ENCODE assay signal across 17 cellular contexts in genomic region chr3:181459516-181459915, GRCh38.
DNase-seq lines count a peak whose midpoint lies in the region; ATAC-seq and TF ChIP-seq lines count a peak whose summit lies in the region.
"Had no signal": no experiment of that assay in that cellular context is flagged by ENCODE, and none has a peak within 500 bp of the region (broad histone marks: within the 10 kb centered on the region; RNA-seq: fewer than 3 reads in every experiment).

No MANE protein-coding gene starts in this region.

- intact Hi-C loops in dorsolateral prefrontal cortex (cut with DNase I): loop anchor here (2.0 to 5.0 kb wide), 5 partner anchors 98 to 241 kb away; no protein-coding TSS in a partner anchor

- H4K20me1 ChIP-seq in OCI-LY1 (ENCODE audit: insufficient read depth, low read length) (no peaks in the 10 kb centered on the region), neural progenitor cell (ENCODE audit: low read depth) (no peaks in the 10 kb centered on the region)
- H4K20me1 ChIP-seq: BLaER1 had no signal

- no peaks in the 10 kb centered on the region for H3K36me3 ChIP-seq in OCI-LY1 (ENCODE audit: insufficient read depth, low read length)
- H3K36me3 ChIP-seq in neural progenitor cell: no peaks in the 10 kb centered on the region
- H3K36me3 ChIP-seq: BLaER1 had no signal

- H3F3A ChIP-seq in OCI-LY1 (ENCODE audit: insufficient read depth, low read length): no peaks in the 10 kb centered on the region
- peaks cover 6% of the 10 kb centered on the region for H3F3A ChIP-seq in neural progenitor cell (ENCODE audit: low read depth)

- H3K27ac ChIP-seq in OCI-LY1 (ENCODE audit: low read depth, low read length, poor library complexity, severe bottlenecking) (peak overlapping the region; percentile 86), dorsolateral prefrontal cortex (peak overlapping the region; percentile 35 to 97 (median 92)), neural progenitor cell (no peak overlapping the region), temporal lobe (ENCODE audit: low read depth, low read length) (peak overlapping the region; percentile 76)
- H3K27ac ChIP-seq: 22Rv1, BLaER1 had no signal

- no peak for ATAC-seq in HG02885 (IDR thresholded peaks at IDR 0.05; ENCODE audit: poor library complexity, unreplicated experiment)
- ATAC-seq in GM19397 (IDR thresholded peaks at IDR 0.05; ENCODE audit: unreplicated experiment): no peak
- ATAC-seq: HepG2 had no signal

- H3K4me1 ChIP-seq in OCI-LY1 (ENCODE audit: insufficient read depth, low read length, severe bottlenecking) (peaks cover 91% of the 10 kb centered on the region), neural progenitor cell (peaks cover 25% of the 10 kb centered on the region)
- H3K4me1 ChIP-seq: Caco-2 had no signal

- H3K36me3 Mint-ChIP-seq in neural progenitor cell: peaks cover 3% of the 10 kb centered on the region
- H3K36me3 Mint-ChIP-seq: CD8-positive, alpha-beta memory T cell had no signal

- no peaks in the 10 kb centered on the region for H3K9me3 Mint-ChIP-seq in neural progenitor cell

- peaks cover 63% of the 10 kb centered on the region for H3K4me1 Mint-ChIP-seq in neural progenitor cell
- H3K4me1 Mint-ChIP-seq: CD8-positive, alpha-beta memory T cell had no signal

- H3K27ac Mint-ChIP-seq in neural progenitor cell: peak overlapping the region; percentile 64
- H3K27ac Mint-ChIP-seq: CD8-positive, alpha-beta memory T cell; HFFc6 had no signal

- H3K4me3 ChIP-seq in OCI-LY1 (ENCODE audit: low read depth, low read length, poor library complexity, severe bottlenecking): no peak overlapping the region
- peak overlapping the region in 5 of 59 donors; percentile 9 to 59 (median 15) for H3K4me3 ChIP-seq in dorsolateral prefrontal cortex
- no peak overlapping the region for H3K4me3 ChIP-seq in neural progenitor cell
- H3K4me3 ChIP-seq: BLaER1 had no signal

- DNase-seq in dorsolateral prefrontal cortex: no peak
- no peak for DNase-seq in neural progenitor cell (ENCODE audit: low spot score)
- no peak for DNase-seq in NCI-H748 treated with DMSO at 0.1 percent for 48 hours (lab: John Stamatoyannopoulos, UW)
- DNase-seq: AML-193; Caco-2; CD8-positive, alpha-beta memory T cell; DND-41; GDM1; HCEC 1CT; HFFc6 had no signal

- no peaks in the 10 kb centered on the region for H3K79me2 ChIP-seq in OCI-LY1 (ENCODE audit: insufficient read depth, low read length)
- no peaks in the 10 kb centered on the region for H3K79me2 ChIP-seq in neural progenitor cell (ENCODE audit: low read depth)

- H2AFZ ChIP-seq in OCI-LY1 (ENCODE audit: low read length) (peak overlapping the region; percentile 21; the same call in 1 of the 2 replicates), neural progenitor cell (replicated peaks) (no peak overlapping the region)

- no peaks in the 10 kb centered on the region for H3K9me2 ChIP-seq in OCI-LY1 (ENCODE audit: low read depth, low read length)

- no peak overlapping the region for H3K4me3 Mint-ChIP-seq in neural progenitor cell
- H3K4me3 Mint-ChIP-seq: CD8-positive, alpha-beta memory T cell; HFFc6 had no signal

- TF ChIP-seq CTCF in OCI-LY1 (IDR thresholded peaks at IDR 0.05; ENCODE audit: low read length) (no peak), dorsolateral prefrontal cortex (IDR thresholded peaks at IDR 0.05 in 54 of 56, conservative IDR thresholded peaks at IDR 0.05 in 2 of 56; ENCODE audit: low read depth in 1 of 56, partially characterized antibody in 56 of 56) (no peak), neural progenitor cell (IDR thresholded peaks at IDR 0.05) (no peak)

- H3K9me3 ChIP-seq in OCI-LY1 (ENCODE audit: low read length) (no peaks in the 10 kb centered on the region), neural progenitor cell (ENCODE audit: low read depth) (no peaks in the 10 kb centered on the region)
- H3K9me3 ChIP-seq: BLaER1, Caco-2 had no signal

- H3K27me3 Mint-ChIP-seq in neural progenitor cell (ENCODE audit: insufficient read depth, low read depth): peaks cover 2% of the 10 kb centered on the region
- H3K27me3 Mint-ChIP-seq: CD8-positive, alpha-beta memory T cell had no signal

- H3K9ac ChIP-seq in OCI-LY1 (ENCODE audit: low read length) (no peak overlapping the region; the same call in 1 of the 2 replicates), neural progenitor cell (no peak overlapping the region)
- H3K9ac ChIP-seq: BLaER1 had no signal

- H3K27me3 ChIP-seq in OCI-LY1 (ENCODE audit: insufficient read depth, low read length) (no peaks in the 10 kb centered on the region), dorsolateral prefrontal cortex (no peaks in the 10 kb centered on the region), neural progenitor cell (no peaks in the 10 kb centered on the region)
- H3K27me3 ChIP-seq: BLaER1 had no signal

- no peak overlapping the region for H3K4me2 ChIP-seq in OCI-LY1 (ENCODE audit: low read length)
- H3K4me2 ChIP-seq in neural progenitor cell: no peak overlapping the region
- H3K4me2 ChIP-seq: BLaER1 had no signal
